ENCODE assay signal across 28 cellular contexts in the genomic region with DNA sequence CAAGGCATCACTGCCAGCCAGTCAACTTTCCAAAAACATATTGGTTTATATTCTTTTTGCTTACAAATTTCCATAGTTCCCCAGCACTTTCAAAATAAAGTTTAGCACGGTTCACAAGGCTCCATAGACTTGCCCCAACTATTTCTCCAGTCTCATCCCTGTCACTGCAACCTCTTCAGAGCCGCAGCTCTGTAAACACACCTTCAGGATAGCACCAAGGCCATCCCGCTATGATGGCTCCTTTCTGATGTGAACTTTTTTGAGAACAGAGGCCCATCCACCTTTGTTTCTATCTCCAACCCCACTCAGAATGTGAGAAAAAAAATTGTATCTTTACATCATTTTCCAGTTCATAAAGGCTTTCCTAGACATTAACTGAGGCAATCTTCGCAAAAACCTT. TPM values are rescaled to one million over a fixed set of nuclear protein-coding genes. Genes with fewer than 3 reads are reported as not detected.
DNase-seq lines count a peak whose midpoint lies in the region; ATAC-seq, FAIRE-seq and TF ChIP-seq lines count a peak whose summit lies in the region.
"Had no signal": no experiment of that assay in that cellular context is flagged by ENCODE, and none has a peak within 500 bp of the region (broad histone marks: within the 10 kb centered on the region; RNA-seq: fewer than 3 reads in every experiment).

No MANE protein-coding gene starts in this region.

- H3K4me3 ChIP-seq in HepG2 (replicated peaks in 1 of 3; ENCODE audit: insufficient read depth in 1 of 3, low read depth in 2 of 3, low read length in 3 of 3), result no peak overlapping the region
- H3K4me3 ChIP-seq in right lobe of liver, result no peak overlapping the region
- no peak overlapping the region for H3K4me3 ChIP-seq in endodermal cell (ENCODE audit: low read length)
- no peak overlapping the region for H3K4me3 ChIP-seq in gastrocnemius medialis
- H3K4me3 ChIP-seq in tibial artery, result no peak overlapping the region
- H3K4me3 ChIP-seq: BLaER1, GM12878 had no signal

- H3K9me3 ChIP-seq in HepG2 (ENCODE audit: low read length) (no peaks in the 10 kb centered on the region), right lobe of liver (no peaks in the 10 kb centered on the region), endodermal cell (ENCODE audit: control insufficient read depth, low read length) (no peaks in the 10 kb centered on the region), gastrocnemius medialis (no peaks in the 10 kb centered on the region), tibial artery (no peaks in the 10 kb centered on the region)
- H3K9me3 ChIP-seq: BE2C, BLaER1 had no signal

- no peaks in the 10 kb centered on the region for H3K27me3 ChIP-seq in HepG2 (ENCODE audit: control insufficient read depth in 1 of 2, insufficient read depth in 2 of 2, low read length in 2 of 2)
- no peaks in the 10 kb centered on the region for H3K27me3 ChIP-seq in right lobe of liver
- no peaks in the 10 kb centered on the region for H3K27me3 ChIP-seq in endodermal cell (ENCODE audit: control insufficient read depth, insufficient read depth, low read length, poor library complexity, severe bottlenecking)
- H3K27me3 ChIP-seq in gastrocnemius medialis, result no peaks in the 10 kb centered on the region
- no peaks in the 10 kb centered on the region for H3K27me3 ChIP-seq in tibial artery
- H3K27me3 ChIP-seq: BE2C, BLaER1 had no signal

- H4K20me1 ChIP-seq in HepG2 (ENCODE audit: insufficient read depth, low read length), result no peaks in the 10 kb centered on the region
- H4K20me1 ChIP-seq: BLaER1 had no signal

- no peak for TF ChIP-seq EP300 in HepG2 (IDR thresholded peaks at IDR 0.05; ENCODE audit: low read depth in 2 of 2, low read length in 2 of 2)
- TF ChIP-seq EP300 in HepG2 (CRISPR knock-in tag; IDR thresholded peaks at IDR 0.05; ENCODE audit: borderline replicate concordance), result no peak

- peaks cover 59% of the 10 kb centered on the region for H3K4me1 ChIP-seq in HepG2 (ENCODE audit: insufficient read depth, low read length)
- H3K4me1 ChIP-seq in right lobe of liver, result peaks cover 0 to 34% (median 4%) of the 10 kb centered on the region in 4 donors
- H3K4me1 ChIP-seq in endodermal cell (ENCODE audit: control insufficient read depth, insufficient read depth, low read length), result peaks cover 9% of the 10 kb centered on the region
- H3K4me1 ChIP-seq in gastrocnemius medialis, result peaks cover 75 to 93% of the 10 kb centered on the region in 2 donors
- peaks cover 0 to 51% (median 15%) of the 10 kb centered on the region in 4 donors for H3K4me1 ChIP-seq in tibial artery
- H3K4me1 ChIP-seq: BE2C, BLaER1 had no signal

- H3K27ac Mint-ChIP-seq in endodermal cell, result peak overlapping the region; percentile 8

- no peak overlapping the region for H3K9ac ChIP-seq in HepG2 (ENCODE audit: insufficient read depth, low read depth, low read length)
- H3K9ac ChIP-seq in endodermal cell (ENCODE audit: extremely low read depth, low read length, poor library complexity, severe bottlenecking), result no peak overlapping the region
- H3K9ac ChIP-seq: BLaER1 had no signal

- CTCF ChIA-PET in HepG2 (lab: Yijun Ruan, JAX; ENCODE audit: low intra/inter-chr PET ratio, low total read pairs), result no interaction called here

- no TSS peak for BruUV-seq in HepG2 (replicated peaks; lab: Mats Ljungman, UMichigan)

- peaks cover 4% of the 10 kb centered on the region for H3K36me3 Mint-ChIP-seq in endodermal cell (ENCODE audit: low read depth)

- no peak overlapping the region for H3K4me2 ChIP-seq in HepG2 (ENCODE audit: low read depth, low read length)
- H3K4me2 ChIP-seq: BLaER1 had no signal

- TF ChIP-seq POLR2A in HepG2 (IDR thresholded peaks at IDR 0.05; ENCODE audit: insufficient read depth in 1 of 2, low read depth in 2 of 2, low read length in 2 of 2) (no peak), right lobe of liver (IDR thresholded peaks at IDR 0.05) (no peak), gastrocnemius medialis (IDR thresholded peaks at IDR 0.05) (no peak)

- POLR2A ChIA-PET in HepG2 (lab: Yijun Ruan, JAX), result no interaction called here

- H3K79me2 ChIP-seq in HepG2 (ENCODE audit: insufficient read depth, low read length), result peaks cover 51% of the 10 kb centered on the region

- in situ Hi-C loops in HepG2 (cut with HindIII; ENCODE audit: extremely low pct_ligation_motif_present, low pct_unique_long_range_greater_than_20kb), result loop anchor here (5.0 to 25.0 kb wide), 3 partner anchors 293 to 623 kb away; no protein-coding TSS in a partner anchor
- in situ Hi-C loops in gastrocnemius medialis (cut with MboI; ENCODE audit: low sequenced_read_pairs in 4 of 4), result loop anchor here in 3 of 4 donors (10.0 kb wide), 3 partner anchors 515 to 625 kb away; no protein-coding TSS in a partner anchor

- no peak overlapping the region for H3K4me3 Mint-ChIP-seq in endodermal cell
- H3K4me3 Mint-ChIP-seq: CD14-positive monocyte; CD4-positive, alpha-beta memory T cell; CD4-positive, CD25-positive, alpha-beta regulatory T cell; CD8-positive, alpha-beta memory T cell had no signal

- 92% methylated on average over 4 of the region's 4 CpGs for WGBS in HepG2 (ENCODE audit: low lambda C conversion rate)
- 79% methylated on average over 4 of the region's 4 CpGs for WGBS in right lobe of liver (ENCODE audit: insufficient coverage, low coverage, low lambda C conversion rate, missing lambda C conversion rate)
- WGBS in endodermal cell (ENCODE audit: insufficient coverage in 1 of 2, insufficient read length in 1 of 2), 2 experiments, result 92 to 97% methylated on average over 4 of the region's 4 CpGs

- no peak for TF ChIP-seq CTCF in HepG2 (CRISPR knock-in tag; IDR thresholded peaks at IDR 0.05)
- TF ChIP-seq CTCF in right lobe of liver (IDR thresholded peaks at IDR 0.05), result no peak
- TF ChIP-seq CTCF in endodermal cell (conservative IDR thresholded peaks at IDR 0.05), result no peak
- TF ChIP-seq CTCF in gastrocnemius medialis (IDR thresholded peaks at IDR 0.05 in 4 of 5, conservative IDR thresholded peaks at IDR 0.05 in 1 of 5), result no peak
- TF ChIP-seq CTCF in tibial artery (IDR thresholded peaks at IDR 0.05), result no peak

- ATAC-seq in HepG2 (no peak), right lobe of liver (no peak), gastrocnemius medialis (no peak)
- ATAC-seq: GM12878 had no signal

- H3K27ac ChIP-seq in HepG2 (ENCODE audit: extremely low read length, insufficient read depth, low read length) (no peak overlapping the region), right lobe of liver (no peak overlapping the region), endodermal cell (ENCODE audit: low read depth, low read length) (no peak overlapping the region), gastrocnemius medialis (peak overlapping the region; percentile 91 to 99 (median 96)), caudate nucleus (ENCODE audit: low read depth, low read length) (no peak overlapping the region), tibial artery (no peak overlapping the region)
- H3K27ac ChIP-seq: BLaER1 had no signal

- no peak for TF ChIP-seq RAD21 in HepG2 (CRISPR knock-in tag; IDR thresholded peaks at IDR 0.05)

- DNase-seq in HepG2 (ENCODE audit: low spot score), result no peak
- DNase-seq in right lobe of liver, result no peak
- DNase-seq in endodermal cell, result no peak
- DNase-seq in gastrocnemius medialis, result no peak
- DNase-seq in ecto neural progenitor cell (ENCODE audit: low spot score), result no peak
- DNase-seq in caudate nucleus (lab: John Stamatoyannopoulos, UW), result no peak
- DNase-seq in tibial artery, result no peak
- DNase-seq: 8988T; ACHN; BE2C; C1 segment of cervical spinal cord; CD4-positive, alpha-beta memory T cell; CD4-positive, CD25-positive, alpha-beta regulatory T cell; CD8-positive, alpha-beta memory T cell; COR-L47; DMS 273 treated with DMSO at 0.1 percent for 48 hours; DMS153; DMS53; DMS79; DND-41; EL; GDM1 had no signal

- intact Hi-C loops in HepG2 (cut with micrococcal nuclease; ENCODE audit: unreplicated experiment) (loop anchor here (5.0 to 10.0 kb wide), 3 partner anchors 55 to 298 kb away; no protein-coding TSS in a partner anchor), right lobe of liver (cut with DNase I) (loop anchor here in 1 of 2 donors (10.0 kb wide), 1 partner anchor 625 kb away; no protein-coding TSS in a partner anchor), gastrocnemius medialis (cut with DNase I; ENCODE audit: low total_unique reads) (loop anchor here (5.0 to 10.0 kb wide), 3 partner anchors 153 to 1805 kb away; partner anchors contain the start of genes LEPR, LEPROT and ROR1), tibial artery (cut with DNase I; ENCODE audit: low total_unique reads) (loop anchor here (10.0 kb wide), 1 partner anchor 55 kb away; no protein-coding TSS in a partner anchor)

- H3K9me3 Mint-ChIP-seq in endodermal cell, result no peaks in the 10 kb centered on the region
- H3K9me3 Mint-ChIP-seq: CD14-positive monocyte; CD4-positive, alpha-beta memory T cell; CD4-positive, CD25-positive, alpha-beta regulatory T cell; CD8-positive, alpha-beta memory T cell had no signal

- peaks cover 3 to 13% of the 10 kb centered on the region in 2 experiments; a peak in 4 of 5 replicates for H3K36me3 ChIP-seq in HepG2 (replicated peaks in 1 of 2; ENCODE audit: control insufficient read depth in 1 of 2, insufficient read depth in 2 of 2, low read length in 2 of 2)
- no peaks in the 10 kb centered on the region for H3K36me3 ChIP-seq in right lobe of liver
- H3K36me3 ChIP-seq in endodermal cell (ENCODE audit: control insufficient read depth, insufficient read depth, low read length), result peaks cover 3% of the 10 kb centered on the region
- no peaks in the 10 kb centered on the region for H3K36me3 ChIP-seq in gastrocnemius medialis
- H3K36me3 ChIP-seq in tibial artery, result no peaks in the 10 kb centered on the region
- H3K36me3 ChIP-seq: BE2C, BLaER1 had no signal

- H2AFZ ChIP-seq in HepG2 (ENCODE audit: low read length), result no peak overlapping the region

- peaks cover 30% of the 10 kb centered on the region for H3K4me1 Mint-ChIP-seq in endodermal cell

- H3K27me3 Mint-ChIP-seq in endodermal cell (ENCODE audit: insufficient read depth), result no peaks in the 10 kb centered on the region
- H3K27me3 Mint-ChIP-seq: CD4-positive, alpha-beta memory T cell; CD4-positive, CD25-positive, alpha-beta regulatory T cell; CD8-positive, alpha-beta memory T cell had no signal

- FAIRE-seq in HepG2 (lab: Jason Lieb, UNC), result no peak
- FAIRE-seq: A204.1, GM12878, GM12892, GM18507 had no signal

RNA-seq across cellular contexts. Expression of gene PGM1, which starts 26.3 kb away (rescaled TPM):
- total RNA-seq in HepG2 (2016; rRNA removed; fragmentation: Illumina TruSeq; extraction: Trizol), result 105 and 122 TPM in 2 replicates
- total RNA-seq in HepG2 (2016; cell fraction: cytosol; rRNA removed; fragmentation: Illumina TruSeq; extraction: Trizol; ENCODE audit: low read depth), result 59.3 and 60.5 TPM in 2 replicates
- total RNA-seq in HepG2 (2016; cell fraction: insoluble cytoplasmic fraction; rRNA removed; fragmentation: Illumina TruSeq; extraction: Trizol), result 107 TPM in 2 replicates
- 105 and 112 TPM in 2 replicates for total RNA-seq in HepG2 (2016; cell fraction: membrane; rRNA removed; fragmentation: Illumina TruSeq; extraction: Trizol)
- total RNA-seq in HepG2 (2016; cell fraction: nucleus; rRNA removed; fragmentation: Illumina TruSeq; extraction: Trizol), result 52.5 and 58.8 TPM in 2 replicates
- polyA plus RNA-seq in HepG2 (2011; rRNA removed), result 49.2 and 51.6 TPM in 2 replicates
- 49.9 and 50.0 TPM in 2 replicates for polyA plus RNA-seq in HepG2 (2011; cell fraction: cytosol; rRNA removed)
- polyA plus RNA-seq in HepG2 (2011; cell fraction: nucleus; rRNA removed), result 21.6 and 21.7 TPM in 2 replicates
- polyA plus RNA-seq in HepG2 (2012), result 99.6 and 140 TPM in 2 replicates
- 57.2 and 57.6 TPM in 2 replicates for polyA plus RNA-seq in HepG2 (2016; cell fraction: cytosol; fragmentation: Illumina TruSeq; extraction: Trizol; ENCODE audit: low read depth)
- polyA plus RNA-seq in HepG2 (2016; cell fraction: insoluble cytoplasmic fraction; fragmentation: Illumina TruSeq; extraction: Trizol; ENCODE audit: low read depth), result 89.8 and 107 TPM in 2 replicates
- polyA plus RNA-seq in HepG2 (2016; cell fraction: membrane; fragmentation: Illumina TruSeq; extraction: Trizol; ENCODE audit: low read depth), result 68.6 and 74.3 TPM in 2 replicates
- polyA plus RNA-seq in HepG2 (2016; cell fraction: nucleus; fragmentation: Illumina TruSeq; extraction: Trizol; ENCODE audit: insufficient read depth, low read depth), result 44.1 and 47.6 TPM in 2 replicates
- 39.4 and 62.3 TPM in 2 replicates for polyA minus RNA-seq in HepG2 (2011; rRNA and poly(A)+ RNA removed; ENCODE audit: low replicate concordance)
- 49.2 and 52.4 TPM in 2 replicates for polyA minus RNA-seq in HepG2 (2011; cell fraction: cytosol; rRNA and poly(A)+ RNA removed)
- 48.6 and 52.9 TPM in 2 replicates for polyA minus RNA-seq in HepG2 (2011; cell fraction: nucleus; rRNA and poly(A)+ RNA removed)
- 100 to 1,000 TPM; 127 to 220 (median 157) TPM for total RNA-seq in right lobe of liver
- 100 to 1,000 TPM; 119 to 165 TPM for total RNA-seq in endodermal cell
- polyA plus RNA-seq in endodermal cell (2013, experiment 1 of 2), result 60.8 TPM
- polyA plus RNA-seq in endodermal cell (2013, experiment 2 of 2), result 52.3 TPM
- total RNA-seq in gastrocnemius medialis, result 100 to 1,000 TPM; 320 to 713 (median 666) TPM

Comparison
In these comparisons a context has a peak if more than half of its experiments do, and no peak if none do; other contexts are left out.
1. H3K27ac ChIP-seq: peak in gastrocnemius medialis (4 of 4); none in HepG2 (single experiment), right lobe of liver (0 of 3), endodermal cell (single experiment), caudate nucleus (single experiment) and tibial artery (0 of 2).